9 cellular contexts compared by ENCODE assay signal in the genomic region with DNA sequence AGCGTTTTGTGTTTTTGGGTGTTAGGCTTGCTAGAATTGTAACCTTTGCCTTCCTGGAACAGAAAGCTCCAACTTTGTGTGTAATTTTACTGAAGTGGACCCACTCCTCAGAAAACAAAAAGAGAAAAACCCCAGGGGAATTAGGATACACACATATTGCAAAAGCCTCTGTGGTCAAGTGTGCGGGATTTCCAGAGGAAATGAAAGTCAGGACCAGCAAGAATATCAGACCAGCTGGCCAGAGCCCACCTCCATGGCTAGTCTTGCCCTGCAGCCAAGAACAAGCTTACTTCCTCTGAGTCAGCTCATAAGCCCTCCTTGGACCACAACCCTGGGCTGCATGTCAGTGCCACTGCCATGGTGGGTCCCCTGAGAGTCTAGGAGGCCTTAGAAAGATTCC. TPM values are rescaled to one million over a fixed set of nuclear protein-coding genes. Genes with fewer than 3 reads are reported as not detected.
DNase-seq lines count a peak whose midpoint lies in the region; ATAC-seq and TF ChIP-seq lines count a peak whose summit lies in the region.
"Had no signal": no experiment of that assay in that cellular context is flagged by ENCODE, and none has a peak within 500 bp of the region (broad histone marks: within the 10 kb centered on the region; RNA-seq: fewer than 3 reads in every experiment).

No MANE protein-coding gene starts in this region.

- H3K27me3 Mint-ChIP-seq in activated CD4-positive, alpha-beta T cell treated with anti-CD3 and anti-CD28 coated beads, Interleukin-2, amount 10 ng/mL, durations not matched to agents 24 days and 14 days = no peaks in the 10 kb centered on the region

- peaks cover 1% of the 10 kb centered on the region for H3K36me3 Mint-ChIP-seq in activated CD4-positive, alpha-beta T cell treated with anti-CD3 and anti-CD28 coated beads, Interleukin-2, amount 10 ng/mL, durations not matched to agents 24 days and 14 days (ENCODE audit: low read depth)

- H3K27me3 ChIP-seq in GM06990 (replicated peaks; ENCODE audit: control insufficient read depth, insufficient read depth, low read length) (no peaks in the 10 kb centered on the region), H7 (ENCODE audit: control insufficient read depth, insufficient read depth, low read length) (no peaks in the 10 kb centered on the region)

- no peak for ATAC-seq in HG03280 (IDR thresholded peaks at IDR 0.05; ENCODE audit: unreplicated experiment)

- no peaks in the 10 kb centered on the region for H3K9me3 Mint-ChIP-seq in activated CD4-positive, alpha-beta T cell treated with anti-CD3 and anti-CD28 coated beads, Interleukin-2, amount 10 ng/mL, durations not matched to agents 24 days and 14 days

- no peak overlapping the region for H3K27ac Mint-ChIP-seq in activated CD4-positive, alpha-beta T cell treated with anti-CD3 and anti-CD28 coated beads, Interleukin-2, amount 10 ng/mL, durations not matched to agents 24 days and 14 days

- intact Hi-C loops in activated CD4-positive, alpha-beta T cell treated with anti-CD3 and anti-CD28 coated beads, Interleukin-2, amount 10 ng/mL, durations not matched to agents 24 days and 14 days (cut with micrococcal nuclease) = no loop called here

- DNase-seq in GM06990 (ENCODE audit: extremely low read depth, insufficient read length) (peak; percentile 47), LHCN-M2 (ENCODE audit: low read depth) (peak; percentile 96), dermis microvascular lymphatic vessel endothelial cell (ENCODE audit: low read depth in 2 of 2) (peak; percentile 12 to 80), pons (ENCODE audit: low spot score) (peak; percentile 43), H7 (no peak)
- DNase-seq in activated CD4-positive, alpha-beta T cell treated with anti-CD3 and anti-CD28 coated beads, Interleukin-2, amount 10 ng/mL, durations not matched to agents 24 days and 14 days = no peak
- DNase-seq in effector CD4-positive, alpha-beta T cell = no peak
- DNase-seq: activated CD4-positive, CD25-positive, alpha-beta regulatory T cell treated with anti-CD3 and anti-CD28 coated beads, Interleukin-2, amount 50 U/mL, for 72 hours had no signal

- TF ChIP-seq CTCF in GM06990 (IDR thresholded peaks at IDR 0.05; ENCODE audit: insufficient read depth, low read length, poor library complexity, severe bottlenecking) = no peak

- no peaks in the 10 kb centered on the region for H3K4me1 Mint-ChIP-seq in activated CD4-positive, alpha-beta T cell treated with anti-CD3 and anti-CD28 coated beads, Interleukin-2, amount 10 ng/mL, durations not matched to agents 24 days and 14 days

- H3K36me3 ChIP-seq in GM06990 (ENCODE audit: control insufficient read depth, insufficient read depth, low read length) (no peaks in the 10 kb centered on the region), H7 (replicated peaks; ENCODE audit: control insufficient read depth, insufficient read depth, low read length) (no peaks in the 10 kb centered on the region)

- H3K4me3 Mint-ChIP-seq in activated CD4-positive, alpha-beta T cell treated with anti-CD3 and anti-CD28 coated beads, Interleukin-2, amount 10 ng/mL, durations not matched to agents 24 days and 14 days = no peak overlapping the region

- H3K4me3 ChIP-seq in GM06990 (replicated peaks; ENCODE audit: low read depth, low read length) = no peak overlapping the region
- no peak overlapping the region for H3K4me3 ChIP-seq in H7 (ENCODE audit: insufficient read depth, low read depth, low read length)

RNA-seq across cellular contexts. Expression of a gene that starts 37.0 kb away (rescaled TPM):
- total RNA-seq in LHCN-M2 (2014; rRNA removed) = 718 and 1,060 TPM in 2 replicates
- 13,028 TPM for polyA plus RNA-seq in LHCN-M2 (2012)
- total RNA-seq in dermis microvascular lymphatic vessel endothelial cell = 393 and 1,287 TPM in 2 replicates
- total RNA-seq in H7 (2014; rRNA removed; shearing (Covaris generic)) = 443 and 463 TPM in 2 replicates
- total RNA-seq in activated CD4-positive, alpha-beta T cell treated with anti-CD3 and anti-CD28 coated beads, Interleukin-2, amount 10 ng/mL, durations not matched to agents 24 days and 14 days = 500 and 515 TPM in 2 replicates

RNA-seq across cellular contexts. Expression of a gene that starts 54.3 kb away (rescaled TPM):
- 3.5 and 7.1 TPM in 2 replicates for total RNA-seq in LHCN-M2 (2014; rRNA removed)
- 3.2 TPM for polyA plus RNA-seq in LHCN-M2 (2012)
- under 0.01 and 0.13 TPM in 2 replicates for total RNA-seq in dermis microvascular lymphatic vessel endothelial cell
- 0.30 and 0.45 TPM in 2 replicates for total RNA-seq in H7 (2014; rRNA removed; shearing (Covaris generic))
- 0.07 TPM in 1 of 2 replicates, not detected in the other for total RNA-seq in activated CD4-positive, alpha-beta T cell treated with anti-CD3 and anti-CD28 coated beads, Interleukin-2, amount 10 ng/mL, durations not matched to agents 24 days and 14 days

Comparison
In these comparisons a context has a peak if more than half of its experiments do, and no peak if none do; other contexts are left out.
1. DNase-seq: peak in GM06990 (single experiment), LHCN-M2 (single experiment), dermis microvascular lymphatic vessel endothelial cell (2 of 2) and pons (single experiment); none in H7 (single experiment), activated CD4-positive, alpha-beta T cell treated with anti-CD3 and anti-CD28 coated beads, Interleukin-2, amount 10 ng/mL, durations not matched to agents 24 days and 14 days (single experiment) and effector CD4-positive, alpha-beta T cell (single experiment).